Comparison of ENCODE assay signal across 25 cellular contexts in genomic region chr1:84348240-84348555, GRCh38. TPM values are rescaled to one million over a fixed set of nuclear protein-coding genes. Genes with fewer than 3 reads are reported as not detected.
A peak's percentile ranks its signal among the peaks of the same experiment; 100 is the strongest.
DNase-seq lines count a peak whose midpoint lies in the region; TF ChIP-seq lines count a peak whose summit lies in the region.
"Had no signal": no experiment of that assay in that cellular context is flagged by ENCODE, and none has a peak within 500 bp of the region (broad histone marks: within the 10 kb centered on the region; RNA-seq: fewer than 3 reads in every experiment).

No MANE protein-coding gene starts in this region.

- WGBS in neuronal stem cell (ENCODE audit: extremely low coverage in 2 of 2, insufficient read length in 2 of 2, insufficient replicate concordance in 1 of 2), 2 donors = no CpG with 5 or more reads among the region's 8 CpGs
- 72 to 82% methylated on average over 8 of the region's 8 CpGs for WGBS in lower leg skin, 2 donors

- no peak overlapping the region for H3K4me3 ChIP-seq in cardiac fibroblast (replicated peaks in 1 of 2; ENCODE audit: low read depth in 2 of 2, low read length in 2 of 2)
- peak overlapping the region in 1 of 2 donors; percentile 38 for H3K4me3 ChIP-seq in neuronal stem cell (ENCODE audit: low read length in 2 of 2)
- no peak overlapping the region for H3K4me3 ChIP-seq in lower leg skin (ENCODE audit: low read depth, poor library complexity, severe bottlenecking)
- H3K4me3 ChIP-seq: BLaER1, cardiac muscle cell, skin epidermis had no signal

- peaks cover 0 to 4% of the 10 kb centered on the region in 2 donors for H3K4me1 ChIP-seq in neuronal stem cell (ENCODE audit: control insufficient read depth in 2 of 2, insufficient read depth in 1 of 2, low read depth in 1 of 2, low read length in 2 of 2)
- H3K4me1 ChIP-seq: BLaER1 had no signal

- no peak overlapping the region for H3K27ac ChIP-seq in neuronal stem cell (replicated peaks; ENCODE audit: low read length)
- H3K27ac ChIP-seq: BLaER1, cardiac muscle cell, neutrophil, skin epidermis, VCaP had no signal

- no peaks in the 10 kb centered on the region for H3K79me1 ChIP-seq in neuronal stem cell (ENCODE audit: low read depth, low read length)

- no peak overlapping the region for H2BK5ac ChIP-seq in neuronal stem cell (ENCODE audit: low read length)

- no peak overlapping the region for H2BK12ac ChIP-seq in neuronal stem cell (ENCODE audit: low read length)

- no peak overlapping the region for H2BK120ac ChIP-seq in neuronal stem cell (ENCODE audit: low read depth, low read length)

- no peak overlapping the region for H3K18ac ChIP-seq in neuronal stem cell (ENCODE audit: low read length)

- no peak overlapping the region for H3K4ac ChIP-seq in neuronal stem cell (ENCODE audit: low read length)

- no peaks in the 10 kb centered on the region for H3K27me3 ChIP-seq in neuronal stem cell (ENCODE audit: control insufficient read depth in 3 of 3, insufficient read depth in 3 of 3, low read depth in 1 of 3, low read length in 3 of 3)
- H3K27me3 ChIP-seq: BLaER1, cardiac muscle cell, neutrophil had no signal

- no peak overlapping the region for H3K9ac ChIP-seq in neuronal stem cell (ENCODE audit: low read depth, low read length, poor library complexity)
- H3K9ac ChIP-seq: BLaER1 had no signal

- H2AK5ac ChIP-seq in neuronal stem cell (ENCODE audit: low read depth, low read length) = no peak overlapping the region

- no peak overlapping the region for H2BK15ac ChIP-seq in neuronal stem cell (ENCODE audit: low read length)

- DNase-seq in NCI-H2227 treated with DMSO at 0.1 percent for 48 hours (lab: John Stamatoyannopoulos, UW) (peak; percentile 62), NCI-H2227 (lab: John Stamatoyannopoulos, UW; ENCODE audit: unreplicated experiment) (no peak), cardiac fibroblast (ENCODE audit: low read depth in 2 of 2) (peak; percentile 81 to 84), neuronal stem cell (ENCODE audit: low spot score) (no peak), NCI-H1417 (lab: John Stamatoyannopoulos, UW) (no peak), retina (no peak), lower leg skin (ENCODE audit: low spot score in 2 of 2) (no peak), HuH-7 (ENCODE audit: low spot score) (no peak)
- DNase-seq: 8988T; activated CD4-positive, alpha-beta T cell treated with anti-CD3 and anti-CD28 coated beads, Interleukin-2, amount 50 U/mL, for 48 hours; activated naive CD8-positive, alpha-beta T cell treated with anti-CD3 and anti-CD28 coated beads for 36 hours; activated T-cell treated with anti-CD3 and anti-CD28 coated beads, Interleukin-2, amount 50 U/mL, for 4 hours; immature natural killer cell; NCI-H1417 treated with DMSO at 0.1 percent for 48 hours; NCI-H226; stimulated activated CD4-positive, alpha-beta T cell treated with anti-CD3 and anti-CD28 coated beads, Interleukin-4, amount 100 ng/mL, for 4 hours; stimulated activated CD8-positive, alpha-beta memory T cell treated with anti-CD3 and anti-CD28 coated beads, Interleukin-4, amount 100 ng/mL, for 48 hours; T-helper 1 cell had no signal

- H3K23ac ChIP-seq in neuronal stem cell (ENCODE audit: low read depth, low read length, poor library complexity) = no peak overlapping the region

- no peak overlapping the region for H4K91ac ChIP-seq in neuronal stem cell (ENCODE audit: low read depth, low read length, poor library complexity)

- intact Hi-C loops in lower leg skin (cut with DNase I; ENCODE audit: low total_unique reads) = no loop called here

- no peak overlapping the region for H3K14ac ChIP-seq in neuronal stem cell (ENCODE audit: low read length)

- no peaks in the 10 kb centered on the region for H3K9me3 ChIP-seq in neuronal stem cell (replicated peaks in 1 of 2; ENCODE audit: control insufficient read depth in 2 of 2, insufficient read depth in 1 of 2, low read depth in 1 of 2, low read length in 2 of 2)
- H3K9me3 ChIP-seq: BLaER1, neutrophil had no signal

- TF ChIP-seq POLR2A in lower leg skin (IDR thresholded peaks at IDR 0.05) = no peak

- TF ChIP-seq CTCF in cardiac fibroblast (IDR thresholded peaks at IDR 0.05; ENCODE audit: low read depth, low read length) = no peak
- no peak for TF ChIP-seq CTCF in lower leg skin (IDR thresholded peaks at IDR 0.05)

- H3K36me3 ChIP-seq in neuronal stem cell (replicated peaks in 1 of 2; ENCODE audit: control insufficient read depth in 2 of 2, insufficient read depth in 2 of 2, low read length in 2 of 2) = no peaks in the 10 kb centered on the region
- H3K36me3 ChIP-seq: BLaER1, cardiac muscle cell, neutrophil had no signal

- H3K4me2 ChIP-seq in neuronal stem cell (ENCODE audit: insufficient read depth, low read length, poor library complexity, severe bottlenecking) = no peak overlapping the region
- H3K4me2 ChIP-seq: BLaER1 had no signal

- no peak overlapping the region for H4K8ac ChIP-seq in neuronal stem cell (ENCODE audit: low read depth, low read length)

- peak overlapping the region; percentile 80 for H2AFZ ChIP-seq in neuronal stem cell (ENCODE audit: low read length)

RNA-seq across cellular contexts. Expression of gene SAMD13, which starts 46.7 kb away (rescaled TPM):
- polyA plus RNA-seq in neuronal stem cell (2013, experiment 1 of 2) = 2.6 TPM
- polyA plus RNA-seq in neuronal stem cell (2013, experiment 2 of 2) = 2.7 TPM
- total RNA-seq in lower leg skin = 1 to 10 TPM in 1 of 4 donors, under 1 TPM in 1, not detected in 2; 0.88 to 1.1 TPM

RNA-seq across cellular contexts. Expression of gene DNASE2B, which starts 50.1 kb away (rescaled TPM):
- 0.10 TPM for polyA plus RNA-seq in neuronal stem cell (2013, experiment 1 of 2)
- polyA plus RNA-seq in neuronal stem cell (2013, experiment 2 of 2) = 0.18 TPM
- 1 to 10 TPM in 1 of 4 donors, under 1 TPM in 1, not detected in 2; 0.29 to 3.2 TPM for total RNA-seq in lower leg skin
- total RNA-seq: activated naive CD8-positive, alpha-beta T cell treated with anti-CD3 and anti-CD28 coated beads for 36 hours; activated T-cell treated with anti-CD3 and anti-CD28 coated beads, Interleukin-2, amount 50 U/mL, for 4 hours; cardiac muscle cell; Right ventricle myocardium inferior had no signal
- polyA plus RNA-seq: cardiac muscle cell, esophagus, immature natural killer cell had no signal

Comparison
In these comparisons a context has a peak if more than half of its experiments do, and no peak if none do; other contexts are left out.
1. DNase-seq: peak in NCI-H2227 treated with DMSO at 0.1 percent for 48 hours (single experiment) and cardiac fibroblast (2 of 2); none in NCI-H2227 (single experiment), neuronal stem cell (single experiment), NCI-H1417 (0 of 3), retina (single experiment), lower leg skin (0 of 2) and HuH-7 (single experiment).